8 cellular contexts compared by ENCODE assay signal in genomic region chr1:84782311-84782771, GRCh38.
DNase-seq lines count a peak whose midpoint lies in the region; ATAC-seq and TF ChIP-seq lines count a peak whose summit lies in the region.

No MANE protein-coding gene starts in this region.

- no peaks in the 10 kb centered on the region for H3K27me3 ChIP-seq in BLaER1 treated with 17β-estradiol and CSF1 and Interleukin-3, amounts not matched to agents 10 nM and 100 nM
- no peaks in the 10 kb centered on the region; the same call in 1 of the 2 replicates for H3K27me3 ChIP-seq in SK-N-SH (ENCODE audit: insufficient read depth)

- H3K36me3 ChIP-seq in BLaER1 treated with 17β-estradiol and CSF1 and Interleukin-3, amounts not matched to agents 10 nM and 100 nM, result no peaks in the 10 kb centered on the region
- no peaks in the 10 kb centered on the region for H3K36me3 ChIP-seq in SK-N-SH (replicated peaks in 1 of 2; ENCODE audit: control insufficient read depth in 1 of 2, insufficient read depth in 2 of 2, low read length in 1 of 2)

- TF ChIP-seq CTCF in SK-N-SH (IDR thresholded peaks at IDR 0.05), result peak; percentile 50

- peak overlapping the region; percentile 50 to 93 (median 83) for H3K4me2 ChIP-seq in BLaER1 treated with 17β-estradiol and CSF1 and Interleukin-3, amounts not matched to agents 10 nM and 100 nM
- no peak overlapping the region for H3K4me2 ChIP-seq in SK-N-SH

- POLR2A ChIA-PET in SK-N-SH (lab: Yijun Ruan, JAX), result no interaction called here

- peak overlapping the region in 7 of 11 experiments; percentile 2 to 64 (median 36); a peak in 12 of 22 replicates for H3K9ac ChIP-seq in BLaER1 treated with 17β-estradiol and CSF1 and Interleukin-3, amounts not matched to agents 10 nM and 100 nM
- H3K9ac ChIP-seq in SK-N-SH, result no peak overlapping the region

- intact Hi-C loops in left ventricle myocardium superior (cut with micrococcal nuclease), result no loop called here

- peaks cover 0 to 16% (median 0%) of the 10 kb centered on the region in 11 experiments; a peak in 7 of 22 replicates for H3K9me3 ChIP-seq in BLaER1 treated with 17β-estradiol and CSF1 and Interleukin-3, amounts not matched to agents 10 nM and 100 nM (replicated peaks in 1 of 11)
- no peaks in the 10 kb centered on the region for H3K9me3 ChIP-seq in SK-N-SH

- ATAC-seq in GM19397 (IDR thresholded peaks at IDR 0.05; ENCODE audit: unreplicated experiment) (peak; percentile 77), left ventricle myocardium superior (peak; percentile 71)

- no peak for TF ChIP-seq RAD21 in SK-N-SH (IDR thresholded peaks at IDR 0.05; ENCODE audit: low read length)

- no peaks in the 10 kb centered on the region for H3F3A ChIP-seq in SK-N-SH (replicated peaks; ENCODE audit: insufficient read depth)

- H3K79me2 ChIP-seq in SK-N-SH (ENCODE audit: insufficient read depth), result no peaks in the 10 kb centered on the region

- CTCF ChIA-PET in SK-N-SH (lab: Yijun Ruan, JAX), result interaction anchor here (0.8 to 1.9 kb wide), 5 partner anchors 10 to 153 kb away, joined by 3 to 12 read pairs (median 4); no protein-coding TSS in a partner anchor

- WGBS in SK-N-SH (ENCODE audit: low lambda C conversion rate), result 84% methylated on average over 12 of the region's 13 CpGs

- peak overlapping the region in 9 of 11 experiments; percentile 50 to 96 (median 93); a peak in 18 of 22 replicates for H3K27ac ChIP-seq in BLaER1 treated with 17β-estradiol and CSF1 and Interleukin-3, amounts not matched to agents 10 nM and 100 nM
- H3K27ac ChIP-seq in SK-N-SH (ENCODE audit: low read depth in 2 of 2, low read length in 1 of 2), result no peak overlapping the region

- no peak for TF ChIP-seq EP300 in SK-N-SH (IDR thresholded peaks at IDR 0.05; ENCODE audit: borderline replicate concordance in 1 of 2, low read depth in 1 of 2, low read length in 1 of 2)

- H4K20me1 ChIP-seq in BLaER1 treated with 17β-estradiol and CSF1 and Interleukin-3, amounts not matched to agents 10 nM and 100 nM, result no peaks in the 10 kb centered on the region
- no peaks in the 10 kb centered on the region for H4K20me1 ChIP-seq in SK-N-SH (ENCODE audit: insufficient read depth)

- H2AFZ ChIP-seq in SK-N-SH (ENCODE audit: low read depth), result no peak overlapping the region

- no peaks in the 10 kb centered on the region for H3K9me2 ChIP-seq in SK-N-SH

- DNase-seq in HT-29 (ENCODE audit: low spot score), result peak; percentile 82
- DNase-seq in SK-N-SH, result peak; percentile 42
- DNase-seq in activated naive CD4-positive, alpha-beta T cell treated with Interleukin-2 at 50 U/mL for 16 hours, result peak; percentile 84
- DNase-seq in left ventricle myocardium superior, result peak; percentile 78
- DNase-seq in stimulated activated CD4-positive, alpha-beta T cell treated with anti-CD3 and anti-CD28 coated beads, Interleukin-12 subunit alpha, Interleukin-12 subunit beta, amount 100 ng/mL, for 24 hours (ENCODE audit: low read depth in 2 of 2), result peak; percentile 63 to 80
- DNase-seq in putamen (ENCODE audit: low spot score), result no peak

- peak overlapping the region in 4 of 10 experiments; percentile 16 to 33 (median 26); a peak in 5 of 20 replicates for H3K4me3 ChIP-seq in BLaER1 treated with 17β-estradiol and CSF1 and Interleukin-3, amounts not matched to agents 10 nM and 100 nM
- H3K4me3 ChIP-seq in SK-N-SH (ENCODE audit: low read depth in 2 of 2, low read length in 1 of 2), result no peak overlapping the region; a peak in 1 of 4 replicates

- peaks cover 47 to 68% (median 58%) of the 10 kb centered on the region in 10 experiments for H3K4me1 ChIP-seq in BLaER1 treated with 17β-estradiol and CSF1 and Interleukin-3, amounts not matched to agents 10 nM and 100 nM
- H3K4me1 ChIP-seq in SK-N-SH (ENCODE audit: control insufficient read depth in 1 of 2, insufficient read depth in 2 of 2, low read depth in 1 of 2, low read length in 1 of 2), result no peaks in the 10 kb centered on the region; a peak in 1 of 4 replicates

TF ChIP-seq in SK-N-SH, 30 proteins besides CTCF, POLR2A, EP300 and RAD21:
- TF ChIP-seq, protein P1, sequence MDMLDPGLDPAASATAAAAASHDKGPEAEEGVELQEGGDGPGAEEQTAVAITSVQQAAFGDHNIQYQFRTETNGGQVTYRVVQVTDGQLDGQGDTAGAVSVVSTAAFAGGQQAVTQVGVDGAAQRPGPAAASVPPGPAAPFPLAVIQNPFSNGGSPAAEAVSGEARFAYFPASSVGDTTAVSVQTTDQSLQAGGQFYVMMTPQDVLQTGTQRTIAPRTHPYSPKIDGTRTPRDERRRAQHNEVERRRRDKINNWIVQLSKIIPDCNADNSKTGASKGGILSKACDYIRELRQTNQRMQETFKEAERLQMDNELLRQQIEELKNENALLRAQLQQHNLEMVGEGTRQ (IDR thresholded peaks at IDR 0.05; ENCODE audit: borderline replicate concordance, low read depth, low read length), result no peak
- TF ChIP-seq MEF2A (IDR thresholded peaks at IDR 0.05; ENCODE audit: borderline replicate concordance, low read depth), result no peak
- TF ChIP-seq FOXM1 (IDR thresholded peaks at IDR 0.05; ENCODE audit: low read depth), result no peak
- TF ChIP-seq CHD2 (IDR thresholded peaks at IDR 0.05; ENCODE audit: low read length, partially characterized antibody), result no peak
- no peak for TF ChIP-seq GABPA (IDR thresholded peaks at IDR 0.05; ENCODE audit: low read depth)
- TF ChIP-seq TAF1 (IDR thresholded peaks at IDR 0.05; ENCODE audit: borderline replicate concordance, low read depth, low read length), result no peak
- no peak for TF ChIP-seq NFIC (IDR thresholded peaks at IDR 0.05; ENCODE audit: borderline replicate concordance)
- no peak for TF ChIP-seq SIN3A (IDR thresholded peaks at IDR 0.05; ENCODE audit: borderline replicate concordance, low read depth, low read length)
- TF ChIP-seq SMC3 (IDR thresholded peaks at IDR 0.05; ENCODE audit: low read depth, low read length), result no peak
- TF ChIP-seq RXRA (IDR thresholded peaks at IDR 0.05; ENCODE audit: borderline replicate concordance, low read depth), result no peak
- TF ChIP-seq TEAD4 (IDR thresholded peaks at IDR 0.05; ENCODE audit: borderline replicate concordance, insufficient read depth), result no peak
- TF ChIP-seq RFX5 (IDR thresholded peaks at IDR 0.05; ENCODE audit: low read length), result no peak
- TF ChIP-seq USF1 (IDR thresholded peaks at IDR 0.05; ENCODE audit: borderline replicate concordance, low read depth), result no peak
- TF ChIP-seq FOXJ3 (CRISPR knock-in tag; IDR thresholded peaks at IDR 0.05), result no peak
- no peak for TF ChIP-seq POLR2AphosphoS5 (IDR thresholded peaks at IDR 0.05; ENCODE audit: low read depth, low read length)
- TF ChIP-seq NRF1 (IDR thresholded peaks at IDR 0.05; ENCODE audit: low read depth, low read length), result no peak
- no peak for TF ChIP-seq MAX (IDR thresholded peaks at IDR 0.05; ENCODE audit: low read depth)

Comparison
In these comparisons a context has a peak if more than half of its experiments do, and no peak if none do; other contexts are left out.
1. H3K27ac ChIP-seq: peak in BLaER1 treated with 17β-estradiol and CSF1 and Interleukin-3, amounts not matched to agents 10 nM and 100 nM (9 of 11); none in SK-N-SH (0 of 2).